ENCODE assay signal across 8 cellular contexts in the genomic region with DNA sequence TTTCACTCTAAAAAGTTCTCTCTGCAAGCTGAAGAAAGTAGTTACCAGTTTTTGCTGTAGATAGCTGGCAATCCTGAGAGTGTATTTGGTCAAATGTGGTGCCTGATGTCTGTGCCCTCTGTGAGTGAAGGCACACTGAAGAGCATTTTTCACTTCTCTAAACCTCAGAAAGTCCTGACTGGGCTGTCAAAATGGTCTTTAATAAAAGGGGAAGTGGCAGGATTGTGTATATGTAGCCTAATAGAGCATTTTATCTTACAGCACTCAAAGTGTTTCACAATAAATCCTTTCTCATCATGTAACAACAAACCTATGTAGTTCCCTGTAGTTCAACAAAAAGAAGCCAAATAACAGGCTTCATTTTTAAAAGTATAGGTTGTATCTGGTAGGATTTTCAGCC.
DNase-seq lines count a peak whose midpoint lies in the region; ATAC-seq and TF ChIP-seq lines count a peak whose summit lies in the region.

No MANE protein-coding gene starts in this region.

- H3K4me3 Mint-ChIP-seq in GM23338 = no peak overlapping the region
- H3K4me3 Mint-ChIP-seq in natural killer cell = no peak overlapping the region
- H3K4me3 Mint-ChIP-seq in activated CD4-positive, alpha-beta T cell treated with anti-CD3 and anti-CD28 coated beads for 36 hours = no peak overlapping the region

- no peaks in the 10 kb centered on the region for H3K9me3 ChIP-seq in ascending aorta

- H3F3A ChIP-seq in GM23338 (replicated peaks; ENCODE audit: low read depth) = no peaks in the 10 kb centered on the region

- ATAC-seq in GM18858 (IDR thresholded peaks at IDR 0.05; ENCODE audit: unreplicated experiment) (peak; percentile 93), GM23338 (no peak), left lobe of liver (peak; percentile 24), natural killer cell (no peak)
- ATAC-seq in activated CD4-positive, alpha-beta T cell treated with anti-CD3 and anti-CD28 coated beads for 36 hours = no peak

- no peaks in the 10 kb centered on the region for H4K20me1 ChIP-seq in GM23338 (replicated peaks; ENCODE audit: insufficient read depth)

- H3K27ac ChIP-seq in GM23338 (ENCODE audit: low read depth) (no peak overlapping the region), ascending aorta (no peak overlapping the region)

- TF ChIP-seq CTCF in GM23338 (conservative IDR thresholded peaks at IDR 0.05; ENCODE audit: low read depth in 2 of 2) = no peak
- no peak for TF ChIP-seq CTCF in ascending aorta (IDR thresholded peaks at IDR 0.05)
- TF ChIP-seq CTCF in natural killer cell (IDR thresholded peaks at IDR 0.05) = no peak

- H3K27ac Mint-ChIP-seq in GM23338 (0 out of 2 replicates have a peak overlapping the region, but pooled peaks have one; percentile 36), natural killer cell (no peak overlapping the region)
- no peak overlapping the region for H3K27ac Mint-ChIP-seq in activated CD4-positive, alpha-beta T cell treated with anti-CD3 and anti-CD28 coated beads for 36 hours

- H3K4me1 ChIP-seq in GM23338 (ENCODE audit: insufficient read depth) (no peaks in the 10 kb centered on the region), ascending aorta (no peaks in the 10 kb centered on the region)

- no peak overlapping the region for H3K4me3 ChIP-seq in GM23338
- no peak overlapping the region for H3K4me3 ChIP-seq in ascending aorta

- H3K36me3 Mint-ChIP-seq in GM23338 (ENCODE audit: low read depth) = no peaks in the 10 kb centered on the region
- no peaks in the 10 kb centered on the region for H3K36me3 Mint-ChIP-seq in natural killer cell
- H3K36me3 Mint-ChIP-seq in activated CD4-positive, alpha-beta T cell treated with anti-CD3 and anti-CD28 coated beads for 36 hours (ENCODE audit: low read depth) = no peaks in the 10 kb centered on the region

- DNase-seq in GM23338 (ENCODE audit: low spot score) (no peak), KBM-7 (peak; percentile 79), left lobe of liver (ENCODE audit: low spot score) (no peak), NCI-H1694 (lab: John Stamatoyannopoulos, UW) (no peak), ascending aorta (ENCODE audit: low spot score in 2 of 2) (no peak), natural killer cell (no peak)
- no peak for DNase-seq in activated CD4-positive, alpha-beta T cell treated with anti-CD3 and anti-CD28 coated beads for 36 hours

- no peak overlapping the region; the same call in 1 of the 2 replicates for H2AFZ ChIP-seq in GM23338

- H3K79me2 ChIP-seq in GM23338 (replicated peaks; ENCODE audit: insufficient read depth) = no peaks in the 10 kb centered on the region

- POLR2A ChIA-PET in activated CD4-positive, alpha-beta T cell treated with anti-CD3 and anti-CD28 coated beads for 36 hours (lab: Charles Lee) = no interaction called here

- no peaks in the 10 kb centered on the region for H3K36me3 ChIP-seq in GM23338 (ENCODE audit: insufficient read depth)
- H3K36me3 ChIP-seq in ascending aorta = no peaks in the 10 kb centered on the region

- in situ Hi-C loops in KBM-7 (cut with MboI; ENCODE audit: low pct_unique_long_range_greater_than_20kb, low sequenced_read_pairs) = no loop called here

- H3K9me3 Mint-ChIP-seq in GM23338 (no peaks in the 10 kb centered on the region), natural killer cell (peaks cover 0 to 3% of the 10 kb centered on the region in 2 donors)
- no peaks in the 10 kb centered on the region for H3K9me3 Mint-ChIP-seq in activated CD4-positive, alpha-beta T cell treated with anti-CD3 and anti-CD28 coated beads for 36 hours (ENCODE audit: low read depth)

- CTCF ChIA-PET in activated CD4-positive, alpha-beta T cell treated with anti-CD3 and anti-CD28 coated beads for 36 hours (lab: Charles Lee) = no interaction called here

- no peak overlapping the region for H3K4me2 ChIP-seq in GM23338

- no peaks in the 10 kb centered on the region for H3K27me3 Mint-ChIP-seq in GM23338 (ENCODE audit: insufficient read depth, low read depth, poor library complexity)
- H3K27me3 Mint-ChIP-seq in natural killer cell (ENCODE audit: low read depth in 2 of 2) = no peaks in the 10 kb centered on the region
- no peaks in the 10 kb centered on the region for H3K27me3 Mint-ChIP-seq in activated CD4-positive, alpha-beta T cell treated with anti-CD3 and anti-CD28 coated beads for 36 hours

- H3K4me1 Mint-ChIP-seq in GM23338 (peaks cover 2% of the 10 kb centered on the region; the same call in 2 of the 3 replicates), natural killer cell (no peaks in the 10 kb centered on the region)
- H3K4me1 Mint-ChIP-seq in activated CD4-positive, alpha-beta T cell treated with anti-CD3 and anti-CD28 coated beads for 36 hours = no peaks in the 10 kb centered on the region

- H3K27me3 ChIP-seq in GM23338 (ENCODE audit: insufficient read depth) = no peaks in the 10 kb centered on the region
- no peaks in the 10 kb centered on the region for H3K27me3 ChIP-seq in ascending aorta

- intact Hi-C loops in ascending aorta (cut with DNase I) (no loop called here), natural killer cell (cut with micrococcal nuclease) (no loop called here)
- intact Hi-C loops in activated CD4-positive, alpha-beta T cell treated with anti-CD3 and anti-CD28 coated beads for 36 hours (cut with DNase I, micrococcal nuclease) = no loop called here

- no peaks in the 10 kb centered on the region for H3K9me2 ChIP-seq in GM23338 (ENCODE audit: insufficient read depth)

TF ChIP-seq in GM23338, 12 proteins besides CTCF, POLR2A, EP300 and RAD21 (continues in another document):
- TF ChIP-seq, protein P1, sequence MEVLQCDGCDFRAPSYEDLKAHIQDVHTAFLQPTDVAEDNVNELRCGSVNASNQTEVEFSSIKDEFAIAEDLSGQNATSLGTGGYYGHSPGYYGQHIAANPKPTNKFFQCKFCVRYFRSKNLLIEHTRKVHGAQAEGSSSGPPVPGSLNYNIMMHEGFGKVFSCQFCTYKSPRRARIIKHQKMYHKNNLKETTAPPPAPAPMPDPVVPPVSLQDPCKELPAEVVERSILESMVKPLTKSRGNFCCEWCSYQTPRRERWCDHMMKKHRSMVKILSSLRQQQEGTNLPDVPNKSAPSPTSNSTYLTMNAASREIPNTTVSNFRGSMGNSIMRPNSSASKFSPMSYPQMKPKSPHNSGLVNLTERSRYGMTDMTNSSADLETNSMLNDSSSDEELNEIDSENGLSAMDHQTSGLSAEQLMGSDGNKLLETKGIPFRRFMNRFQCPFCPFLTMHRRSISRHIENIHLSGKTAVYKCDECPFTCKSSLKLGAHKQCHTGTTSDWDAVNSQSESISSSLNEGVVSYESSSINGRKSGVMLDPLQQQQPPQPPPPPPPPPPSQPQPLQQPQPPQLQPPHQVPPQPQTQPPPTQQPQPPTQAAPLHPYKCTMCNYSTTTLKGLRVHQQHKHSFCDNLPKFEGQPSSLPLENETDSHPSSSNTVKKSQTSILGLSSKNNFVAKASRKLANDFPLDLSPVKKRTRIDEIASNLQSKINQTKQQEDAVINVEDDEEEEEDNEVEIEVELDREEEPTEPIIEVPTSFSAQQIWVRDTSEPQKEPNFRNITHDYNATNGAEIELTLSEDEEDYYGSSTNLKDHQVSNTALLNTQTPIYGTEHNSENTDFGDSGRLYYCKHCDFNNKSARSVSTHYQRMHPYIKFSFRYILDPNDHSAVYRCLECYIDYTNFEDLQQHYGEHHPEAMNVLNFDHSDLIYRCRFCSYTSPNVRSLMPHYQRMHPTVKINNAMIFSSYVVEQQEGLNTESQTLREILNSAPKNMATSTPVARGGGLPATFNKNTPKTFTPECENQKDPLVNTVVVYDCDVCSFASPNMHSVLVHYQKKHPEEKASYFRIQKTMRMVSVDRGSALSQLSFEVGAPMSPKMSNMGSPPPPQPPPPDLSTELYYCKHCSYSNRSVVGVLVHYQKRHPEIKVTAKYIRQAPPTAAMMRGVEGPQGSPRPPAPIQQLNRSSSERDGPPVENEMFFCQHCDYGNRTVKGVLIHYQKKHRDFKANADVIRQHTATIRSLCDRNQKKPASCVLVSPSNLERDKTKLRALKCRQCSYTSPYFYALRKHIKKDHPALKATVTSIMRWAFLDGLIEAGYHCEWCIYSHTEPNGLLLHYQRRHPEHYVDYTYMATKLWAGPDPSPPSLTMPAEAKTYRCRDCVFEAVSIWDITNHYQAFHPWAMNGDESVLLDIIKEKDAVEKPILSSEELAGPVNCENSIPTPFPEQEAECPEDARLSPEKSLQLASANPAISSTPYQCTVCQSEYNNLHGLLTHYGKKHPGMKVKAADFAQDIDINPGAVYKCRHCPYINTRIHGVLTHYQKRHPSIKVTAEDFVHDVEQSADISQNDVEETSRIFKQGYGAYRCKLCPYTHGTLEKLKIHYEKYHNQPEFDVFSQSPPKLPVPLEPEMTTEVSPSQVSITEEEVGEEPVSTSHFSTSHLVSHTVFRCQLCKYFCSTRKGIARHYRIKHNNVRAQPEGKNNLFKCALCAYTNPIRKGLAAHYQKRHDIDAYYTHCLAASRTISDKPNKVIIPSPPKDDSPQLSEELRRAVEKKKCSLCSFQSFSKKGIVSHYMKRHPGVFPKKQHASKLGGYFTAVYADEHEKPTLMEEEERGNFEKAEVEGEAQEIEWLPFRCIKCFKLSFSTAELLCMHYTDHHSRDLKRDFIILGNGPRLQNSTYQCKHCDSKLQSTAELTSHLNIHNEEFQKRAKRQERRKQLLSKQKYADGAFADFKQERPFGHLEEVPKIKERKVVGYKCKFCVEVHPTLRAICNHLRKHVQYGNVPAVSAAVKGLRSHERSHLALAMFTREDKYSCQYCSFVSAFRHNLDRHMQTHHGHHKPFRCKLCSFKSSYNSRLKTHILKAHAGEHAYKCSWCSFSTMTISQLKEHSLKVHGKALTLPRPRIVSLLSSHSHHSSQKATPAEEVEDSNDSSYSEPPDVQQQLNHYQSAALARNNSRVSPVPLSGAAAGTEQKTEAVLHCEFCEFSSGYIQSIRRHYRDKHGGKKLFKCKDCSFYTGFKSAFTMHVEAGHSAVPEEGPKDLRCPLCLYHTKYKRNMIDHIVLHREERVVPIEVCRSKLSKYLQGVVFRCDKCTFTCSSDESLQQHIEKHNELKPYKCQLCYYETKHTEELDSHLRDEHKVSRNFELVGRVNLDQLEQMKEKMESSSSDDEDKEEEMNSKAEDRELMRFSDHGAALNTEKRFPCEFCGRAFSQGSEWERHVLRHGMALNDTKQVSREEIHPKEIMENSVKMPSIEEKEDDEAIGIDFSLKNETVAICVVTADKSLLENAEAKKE (CRISPR knock-in tag; IDR thresholded peaks at IDR 0.05) = no peak
- TF ChIP-seq ZNF114 (CRISPR knock-in tag; IDR thresholded peaks at IDR 0.05) (no peak), STAT1 (IDR thresholded peaks at IDR 0.05; ENCODE audit: unreplicated experiment) (no peak), CREB1 (CRISPR knock-in tag; IDR thresholded peaks at IDR 0.05; ENCODE audit: low read depth) (no peak), EZH2 (IDR thresholded peaks at IDR 0.05; ENCODE audit: low read depth, unreplicated experiment) (no peak), NANOG (IDR thresholded peaks at IDR 0.05; ENCODE audit: borderline replicate concordance) (no peak), ZNF331 (CRISPR knock-in tag; IDR thresholded peaks at IDR 0.05; ENCODE audit: low read depth) (no peak)

Comparison
In these comparisons a context has a peak if more than half of its experiments do, and no peak if none do; other contexts are left out.
1. ATAC-seq: peak in GM18858 (single experiment) and left lobe of liver (single experiment); none in GM23338 (single experiment), natural killer cell (0 of 3) and activated CD4-positive, alpha-beta T cell treated with anti-CD3 and anti-CD28 coated beads for 36 hours (single experiment).